ENCODE assay signal across 11 cellular contexts in genomic region chr1:47449702-47450552, GRCh38. TPM values are rescaled to one million over a fixed set of nuclear protein-coding genes. Genes with fewer than 3 reads are reported as not detected.
DNase-seq lines count a peak whose midpoint lies in the region; ATAC-seq, FAIRE-seq and TF ChIP-seq lines count a peak whose summit lies in the region.
"Had no signal": no experiment of that assay in that cellular context is flagged by ENCODE, and none has a peak within 500 bp of the region (broad histone marks: within the 10 kb centered on the region; RNA-seq: fewer than 3 reads in every experiment).

No MANE protein-coding gene starts in this region.

- no peaks in the 10 kb centered on the region for H3K9me3 ChIP-seq in A673 (ENCODE audit: low read depth, low read length, poor library complexity, severe bottlenecking)
- H3K9me3 ChIP-seq in adrenal gland (replicated peaks in 1 of 3), result no peaks in the 10 kb centered on the region
- H3K9me3 ChIP-seq in keratinocyte (ENCODE audit: control insufficient read depth, low read depth, low read length), result no peaks in the 10 kb centered on the region

- dilution Hi-C loops in keratinocyte (cut with MboI; ENCODE audit: extremely low pct_ligation_motif_present, low sequenced_read_pairs), result no loop called here

- H3K9me1 ChIP-seq in keratinocyte (ENCODE audit: control insufficient read depth, extremely low read depth, insufficient read depth, low read length), result no peaks in the 10 kb centered on the region

- CTCF ChIA-PET in A673 (lab: Charles Lee), result interaction anchor here (0.6 to 1.3 kb wide), 3 partner anchors 12 to 276 kb away, joined by 3 to 8 read pairs (median 3); partner anchors contain the start of gene FOXD2

- intact Hi-C loops in A673 (cut with micrococcal nuclease; ENCODE audit: unreplicated experiment), result no loop called here
- intact Hi-C loops in adrenal gland (cut with DNase I), result no loop called here

- no TSS peak for BruUV-seq in A673 (replicated peaks; lab: Mats Ljungman, UMichigan)

- ATAC-seq in HG02970 (IDR thresholded peaks at IDR 0.05; ENCODE audit: low FRiP score, unreplicated experiment), result no peak
- ATAC-seq in HG03280 (IDR thresholded peaks at IDR 0.05; ENCODE audit: unreplicated experiment), result no peak
- ATAC-seq: activated CD4-positive, CD25-positive, alpha-beta regulatory T cell treated with anti-CD3 and anti-CD28 coated beads, Interleukin-2, amount 50 U/mL, for 24 hours had no signal

- H3K27me3 ChIP-seq in A673 (replicated peaks; ENCODE audit: insufficient read depth, low read depth, low read length, poor library complexity) (peaks cover 74% of the 10 kb centered on the region), adrenal gland (peaks cover 46% of the 10 kb centered on the region), keratinocyte (ENCODE audit: control insufficient read depth, extremely low read depth, insufficient read depth, low read length) (peaks cover 63% of the 10 kb centered on the region)

- H3K4me1 ChIP-seq in A673 (ENCODE audit: insufficient read depth, low read length, poor library complexity, severe bottlenecking) (no peaks in the 10 kb centered on the region), adrenal gland (replicated peaks in 1 of 2) (no peaks in the 10 kb centered on the region), keratinocyte (ENCODE audit: control insufficient read depth, extremely low read depth, insufficient read depth, low read length) (peaks cover under 1% of the 10 kb centered on the region)

- H3K36me3 ChIP-seq in A673 (ENCODE audit: insufficient read depth, low read length, poor library complexity, severe bottlenecking) (no peaks in the 10 kb centered on the region), adrenal gland (replicated peaks in 1 of 2) (no peaks in the 10 kb centered on the region), keratinocyte (ENCODE audit: control insufficient read depth in 2 of 2, extremely low read depth in 1 of 2, insufficient read depth in 2 of 2, low read length in 2 of 2) (no peaks in the 10 kb centered on the region)

- DNase-seq in A673 (ENCODE audit: low spot score), result no peak
- no peak for DNase-seq in GM13977 (ENCODE audit: low spot score)
- DNase-seq in adrenal gland, result peak in 5 of 7 donors; percentile 20 to 50 (median 35)
- DNase-seq in keratinocyte (ENCODE audit: low read depth, low spot score), result no peak
- DNase-seq in NCI-H1436 treated with DMSO at 0.1 percent for 48 hours (lab: John Stamatoyannopoulos, UW), result no peak
- DNase-seq in MV-4-11 (lab: John Stamatoyannopoulos, UW), result no peak

- no peak for TF ChIP-seq POLR2A in adrenal gland (IDR thresholded peaks at IDR 0.05)

- WGBS in adrenal gland, 4 donors, result 20 to 29% (median 26%) methylated on average over 29 to 43 of the region's 43 CpGs

- no peak overlapping the region for H3K9ac ChIP-seq in keratinocyte (ENCODE audit: control insufficient read depth, extremely low read depth, insufficient read depth, low read length)

- FAIRE-seq in keratinocyte (lab: Jason Lieb, UNC), result no peak

- in situ Hi-C loops in GM13977 (cut with MboI; ENCODE audit: low pct_unique_long_range_greater_than_20kb, low sequenced_read_pairs, unreplicated experiment), result loop anchor here (10.0 kb wide), 1 partner anchor 265 kb away; no protein-coding TSS in a partner anchor

- H3K27ac ChIP-seq in A673 (ENCODE audit: low read depth, low read length, poor library complexity, severe bottlenecking), result no peak overlapping the region
- H3K27ac ChIP-seq in adrenal gland, result peak overlapping the region in 1 of 5 donors; percentile 22
- no peak overlapping the region for H3K27ac ChIP-seq in keratinocyte (ENCODE audit: control insufficient read depth, insufficient read depth, low read length)
- H3K27ac ChIP-seq: epithelial cell of prostate had no signal

- POLR2A ChIA-PET in A673 (lab: Charles Lee; ENCODE audit: low non-redundant PET), result no interaction called here

- H2AFZ ChIP-seq in keratinocyte (ENCODE audit: control insufficient read depth, low read length), result no peak overlapping the region

- H3K79me2 ChIP-seq in keratinocyte (ENCODE audit: control insufficient read depth, insufficient read depth, low read length), result no peaks in the 10 kb centered on the region

- H4K20me1 ChIP-seq in keratinocyte (ENCODE audit: control insufficient read depth, extremely low read depth, insufficient read depth, low read length), result peaks cover 4% of the 10 kb centered on the region

- H3K4me3 ChIP-seq in A673 (ENCODE audit: low read depth, low read length, poor library complexity, severe bottlenecking) (no peak overlapping the region), adrenal gland (no peak overlapping the region), keratinocyte (ENCODE audit: control insufficient read depth in 2 of 3, extremely low read depth in 1 of 3, insufficient read depth in 2 of 3, low read depth in 1 of 3, low read length in 3 of 3) (no peak overlapping the region)

- TF ChIP-seq CTCF in A673 (conservative IDR thresholded peaks at IDR 0.05; ENCODE audit: low read depth, low read length) (peak; percentile 58), GM13977 (IDR thresholded peaks at IDR 0.05; ENCODE audit: extremely low read depth, insufficient read depth, missing control alignments) (peak; percentile 63), adrenal gland (IDR thresholded peaks at IDR 0.05) (peak in 5 of 6 experiments; percentile 21 to 49 (median 37)), keratinocyte (optimal IDR thresholded peaks at IDR 0.05 in 1 of 3, IDR thresholded peaks at IDR 0.05 in 1 of 3, conservative IDR thresholded peaks at IDR 0.05 in 1 of 3; ENCODE audit: extremely low read depth in 1 of 3, insufficient read depth in 2 of 3, low read length in 3 of 3) (peak; percentile 42 to 87 (median 71))

- H3K4me2 ChIP-seq in keratinocyte (ENCODE audit: control insufficient read depth, extremely low read depth, insufficient read depth, low read depth, low read length), result no peak overlapping the region

RNA-seq across cellular contexts. Expression of gene FOXD2, which starts 12.1 kb away (rescaled TPM):
- total RNA-seq in A673 (2021) (0.15 and 0.17 TPM in 2 replicates), adrenal gland (1 to 10 TPM in 5 of 8 donors, under 1 TPM in 3; 0.53 to 3.3 (median 1.3) TPM)
- polyA plus RNA-seq in adrenal gland (under 1 TPM; 0.31 to 0.40 (median 0.32) TPM), keratinocyte (0.01 to 0.05 TPM (median 0.04 TPM) in 3 replicates)
- not detected for polyA plus RNA-seq in keratinocyte (2011; ENCODE audit: low read depth)
- polyA plus RNA-seq in keratinocyte (2011; cell fraction: cytosol; rRNA removed), result 0.04 TPM in 1 of 2 replicates, not detected in the other
- polyA plus RNA-seq in keratinocyte (2011; cell fraction: nucleus; rRNA removed), result 0.05 and 0.07 TPM in 2 replicates
- 0.07 and 0.09 TPM in 2 replicates for polyA plus RNA-seq in keratinocyte (2012; ENCODE audit: low replicate concordance)
- polyA minus RNA-seq in keratinocyte, result 0.16 TPM in 1 of 3 replicates, not detected in the others
- not detected for polyA minus RNA-seq in keratinocyte (2011; cell fraction: cytosol; rRNA and poly(A)+ RNA removed)
- polyA minus RNA-seq in keratinocyte (2011; cell fraction: nucleus; rRNA and poly(A)+ RNA removed), result 0.11 TPM in 1 of 2 replicates, not detected in the other

RNA-seq across cellular contexts. Expression of gene FOXE3, which starts 33.8 kb away (rescaled TPM):
- not detected in 2 replicates for total RNA-seq in A673 (2021)
- total RNA-seq in adrenal gland, result not detected
- polyA plus RNA-seq in adrenal gland, result under 1 TPM in 1 of 3 donors, not detected in 2; 0.07 TPM
- 0.03 TPM in 1 of 3 replicates, not detected in the others for polyA plus RNA-seq in keratinocyte
- polyA plus RNA-seq in keratinocyte (2011; ENCODE audit: low read depth), result not detected
- not detected in 2 replicates for polyA plus RNA-seq in keratinocyte (2011; cell fraction: cytosol; rRNA removed)
- polyA plus RNA-seq in keratinocyte (2011; cell fraction: nucleus; rRNA removed), result not detected in 2 replicates
- polyA plus RNA-seq in keratinocyte (2012; ENCODE audit: low replicate concordance), result 0.10 TPM in 1 of 2 replicates, not detected in the other
- polyA minus RNA-seq in keratinocyte, result not detected in 3 replicates
- not detected for polyA minus RNA-seq in keratinocyte (2011; cell fraction: cytosol; rRNA and poly(A)+ RNA removed)
- polyA minus RNA-seq in keratinocyte (2011; cell fraction: nucleus; rRNA and poly(A)+ RNA removed), result not detected in 2 replicates
- total RNA-seq: HT1080 had no signal

Comparison
In these comparisons a context has a peak if more than half of its experiments do, and no peak if none do; other contexts are left out.
1. DNase-seq: peak in adrenal gland (5 of 7); none in A673 (single experiment), GM13977 (single experiment), keratinocyte (single experiment), NCI-H1436 treated with DMSO at 0.1 percent for 48 hours (single experiment) and MV-4-11 (single experiment).
2. Peak in every context shown above with its lines, with median percentiles within 50 percentile points of each other: CTCF ChIP-seq.